Comparison of ENCODE assay signal across 9 cellular contexts in genomic region chr1:4476394-4476793, GRCh38.
"Had no signal": no experiment of that assay in that cellular context is flagged by ENCODE, and none has a peak within 500 bp of the region (broad histone marks: within the 10 kb centered on the region; RNA-seq: fewer than 3 reads in every experiment).

No MANE protein-coding gene starts in this region.

- H3K4me3 ChIP-seq: GM23248, GM23338, HAP-1 had no signal

- H2AFZ ChIP-seq: GM23248, GM23338 had no signal

- H3K4me1 ChIP-seq: HAP-1 had no signal

- H3K9me3 ChIP-seq: HAP-1 had no signal

- H3K4me2 ChIP-seq: GM23338 had no signal

- DNase-seq: GM23248, GOT3, H7, H9, HCEC 1CT, HFFc6 had no signal

- ATAC-seq: GM23338, HCT116 had no signal

- H3K27ac ChIP-seq: GM23248 had no signal

- H3K36me3 ChIP-seq: HAP-1 had no signal
